In genomic region chr20:266604-267562, GRCh38 we compare ENCODE assay signal across 8 cellular contexts. TPM values are rescaled to one million over a fixed set of nuclear protein-coding genes. Genes with fewer than 3 reads are reported as not detected.
A peak's percentile ranks its signal among the peaks of the same experiment; 100 is the strongest.
DNase-seq lines count a peak whose midpoint lies in the region; ATAC-seq, FAIRE-seq and TF ChIP-seq lines count a peak whose summit lies in the region.

No MANE protein-coding gene starts in this region.

- no peaks in the 10 kb centered on the region for H3K9me2 ChIP-seq in OCI-LY1 (ENCODE audit: low read depth, low read length)

- no peaks in the 10 kb centered on the region for H3F3A ChIP-seq in OCI-LY1 (ENCODE audit: insufficient read depth, low read length)

- TF ChIP-seq CTCF in D721Med (IDR thresholded peaks at IDR 0.05; ENCODE audit: insufficient read depth, missing control alignments) (peak; percentile 85), OCI-LY1 (IDR thresholded peaks at IDR 0.05; ENCODE audit: low read length) (peak; percentile 95), esophagus muscularis mucosa (IDR thresholded peaks at IDR 0.05) (peak in 2 of 3 experiments; percentile 93 to 95)

- DNase-seq in D721Med (ENCODE audit: insufficient read length, low spot score): peak; percentile 51
- peak; percentile 97 for DNase-seq in HuH-7 (ENCODE audit: low spot score)
- DNase-seq in activated T-cell treated with anti-CD3 and anti-CD28 coated beads for 4 hours: peak; percentile 87
- DNase-seq in esophagus muscularis mucosa (ENCODE audit: extremely low spot score): peak; percentile 97
- peak; percentile 77 for DNase-seq in myocyte (ENCODE audit: low read depth)
- DNase-seq in stimulated activated CD8-positive, alpha-beta memory T cell treated with anti-CD3 and anti-CD28 coated beads, Interleukin-7, amount 100 ng/mL, for 24 hours (ENCODE audit: low read depth): peak; percentile 89

- TF ChIP-seq POLR2A in esophagus muscularis mucosa (IDR thresholded peaks at IDR 0.05; ENCODE audit: low read depth): no peak

- no peak for TF ChIP-seq EP300 in esophagus muscularis mucosa (IDR thresholded peaks at IDR 0.05)

- no peaks in the 10 kb centered on the region for H3K79me2 ChIP-seq in OCI-LY1 (ENCODE audit: insufficient read depth, low read length)

- H3K9me3 ChIP-seq in OCI-LY1 (ENCODE audit: low read length) (no peaks in the 10 kb centered on the region), esophagus muscularis mucosa (no peaks in the 10 kb centered on the region)

- peak overlapping the region; percentile 52; the same call in 1 of the 2 replicates for H3K9ac ChIP-seq in OCI-LY1 (ENCODE audit: low read length)

- H3K36me3 ChIP-seq in OCI-LY1 (ENCODE audit: insufficient read depth, low read length) (no peaks in the 10 kb centered on the region), esophagus muscularis mucosa (no peaks in the 10 kb centered on the region)

- H3K27me3 ChIP-seq in OCI-LY1 (ENCODE audit: insufficient read depth, low read length) (0 out of 2 replicates have a peak, but pooled peaks cover 4% of the 10 kb centered on the region), esophagus muscularis mucosa (peaks cover 0 to 10% (median 0%) of the 10 kb centered on the region in 4 donors)

- ATAC-seq in GM21423 (IDR thresholded peaks at IDR 0.05; ENCODE audit: unreplicated experiment): peak; percentile 91

- H3K4me1 ChIP-seq in OCI-LY1 (ENCODE audit: insufficient read depth, low read length, severe bottlenecking) (peaks cover 7% of the 10 kb centered on the region), esophagus muscularis mucosa (peaks cover 4 to 14% (median 12%) of the 10 kb centered on the region in 4 donors)

- WGBS in esophagus muscularis mucosa: 19% methylated on average over 21 of the region's 43 CpGs

- H3K27ac ChIP-seq in OCI-LY1 (ENCODE audit: low read depth, low read length, poor library complexity, severe bottlenecking): no peak overlapping the region
- H3K27ac ChIP-seq in esophagus muscularis mucosa (replicated peaks in 1 of 4): peak overlapping the region in 1 of 4 donors; percentile 23

- no peak for FAIRE-seq in D721Med (lab: Jason Lieb, UNC)

- H4K20me1 ChIP-seq in OCI-LY1 (ENCODE audit: insufficient read depth, low read length): no peaks in the 10 kb centered on the region

- H3K4me3 ChIP-seq in OCI-LY1 (ENCODE audit: low read depth, low read length, poor library complexity, severe bottlenecking) (peak overlapping the region; percentile 54), esophagus muscularis mucosa (peak overlapping the region; percentile 53 to 62 (median 55))

- H3K4me2 ChIP-seq in OCI-LY1 (ENCODE audit: low read length): peak overlapping the region; percentile 68

- intact Hi-C loops in esophagus muscularis mucosa (cut with DNase I): loop anchor here (5.0 kb wide), 1 partner anchor 60 kb away; no protein-coding TSS in a partner anchor

- peak overlapping the region; percentile 76 for H2AFZ ChIP-seq in OCI-LY1 (ENCODE audit: low read length)

RNA-seq across cellular contexts. Expression of gene DEFB132, which starts 9.4 kb away (rescaled TPM):
- total RNA-seq in esophagus muscularis mucosa (not detected), myocyte (not detected in 2 replicates)
- not detected for polyA plus RNA-seq in myocyte (2012)

RNA-seq across cellular contexts. Expression of gene C20orf96, which starts 23.7 kb away (rescaled TPM):
- 1 to 10 TPM; 1.7 to 2.6 (median 2.3) TPM for total RNA-seq in esophagus muscularis mucosa
- total RNA-seq in myocyte: 2.5 and 3.3 TPM in 2 replicates
- 11.1 TPM for polyA plus RNA-seq in myocyte (2012)

RNA-seq across cellular contexts. Expression of gene ZCCHC3, which starts 30.5 kb away (rescaled TPM):
- total RNA-seq in esophagus muscularis mucosa (10 to 100 TPM; 13.3 to 29.9 (median 19.7) TPM), myocyte (19.8 and 20.1 TPM in 2 replicates)
- 9.6 TPM for polyA plus RNA-seq in myocyte (2012)

RNA-seq across cellular contexts. Expression of gene DEFB129, which starts 39.8 kb away (rescaled TPM):
- total RNA-seq in esophagus muscularis mucosa (not detected), myocyte (not detected in 2 replicates)
- not detected for polyA plus RNA-seq in myocyte (2012)

RNA-seq across cellular contexts. Expression of gene SOX12, which starts 58.5 kb away (rescaled TPM):
- total RNA-seq in esophagus muscularis mucosa (10 to 100 TPM in 1 of 4 donors, 1 to 10 TPM in 3; 3.5 to 14.4 (median 7.2) TPM), myocyte (10.2 and 11.7 TPM in 2 replicates)
- polyA plus RNA-seq in myocyte (2012): 13.1 TPM
